11 cellular contexts compared by ENCODE assay signal in genomic region chr14:22569749-22570131, GRCh38. TPM values are rescaled to one million over a fixed set of nuclear protein-coding genes. Genes with fewer than 3 reads are reported as not detected.
DNase-seq lines count a peak whose midpoint lies in the region; ATAC-seq and TF ChIP-seq lines count a peak whose summit lies in the region.
"Had no signal": no experiment of that assay in that cellular context is flagged by ENCODE, and none has a peak within 500 bp of the region (broad histone marks: within the 10 kb centered on the region; RNA-seq: fewer than 3 reads in every experiment).

No MANE protein-coding gene starts in this region.

- H3K27ac ChIP-seq in SU-DHL-6 (ENCODE audit: low read depth, low read length): peak overlapping the region; percentile 95
- H3K27ac ChIP-seq: brain microvascular endothelial cell had no signal

- peaks cover 65% of the 10 kb centered on the region for H3K4me1 Mint-ChIP-seq in activated naive CD4-positive, alpha-beta T cell treated with anti-CD3 and anti-CD28 coated beads, Interleukin-2, amount 10 ng/mL, durations not matched to agents 7 days and 5 days
- H3K4me1 Mint-ChIP-seq in immature natural killer cell: peaks cover 57 to 61% of the 10 kb centered on the region in 2 donors
- peaks cover 23% of the 10 kb centered on the region for H3K4me1 Mint-ChIP-seq in type B pancreatic cell (ENCODE audit: unreplicated experiment)

- H2AFZ ChIP-seq in SU-DHL-6 (ENCODE audit: low read depth, low read length, severe bottlenecking): no peak overlapping the region

- peaks cover 67% of the 10 kb centered on the region for H3K36me3 Mint-ChIP-seq in activated naive CD4-positive, alpha-beta T cell treated with anti-CD3 and anti-CD28 coated beads, Interleukin-2, amount 10 ng/mL, durations not matched to agents 7 days and 5 days
- H3K36me3 Mint-ChIP-seq in immature natural killer cell (peaks cover 21 to 26% (median 24%) of the 10 kb centered on the region in 3 donors), type B pancreatic cell (peaks cover 37% of the 10 kb centered on the region)

- no peaks in the 10 kb centered on the region for H3K9me2 ChIP-seq in SU-DHL-6 (replicated peaks; ENCODE audit: insufficient read depth, low read length)

- no peaks in the 10 kb centered on the region for H3K9me3 Mint-ChIP-seq in activated naive CD4-positive, alpha-beta T cell treated with anti-CD3 and anti-CD28 coated beads, Interleukin-2, amount 10 ng/mL, durations not matched to agents 7 days and 5 days
- H3K9me3 Mint-ChIP-seq in immature natural killer cell (no peaks in the 10 kb centered on the region), type B pancreatic cell (no peaks in the 10 kb centered on the region)

- peak overlapping the region; percentile 32 for H3K4me3 ChIP-seq in SU-DHL-6 (ENCODE audit: insufficient read depth, low read length, poor library complexity, severe bottlenecking)
- H3K4me3 ChIP-seq: K562 had no signal

- intact Hi-C loops in Right ventricle myocardium superior (cut with DNase I) (loop anchor here (5.0 kb wide), 1 partner anchor 83 kb away; no protein-coding TSS in a partner anchor), posterior cingulate gyrus (cut with DNase I) (loop anchor here (1.0 kb wide), 1 partner anchor 284 kb away; no protein-coding TSS in a partner anchor)

- peaks cover 76% of the 10 kb centered on the region for H3F3A ChIP-seq in SU-DHL-6 (ENCODE audit: insufficient read depth)

- peak overlapping the region; percentile 62 for H3K9ac ChIP-seq in SU-DHL-6 (ENCODE audit: low read length)

- peak overlapping the region; percentile 92 for H3K4me2 ChIP-seq in SU-DHL-6 (ENCODE audit: low read depth, low read length, poor library complexity, severe bottlenecking)

- no peaks in the 10 kb centered on the region for H3K27me3 ChIP-seq in SU-DHL-6 (ENCODE audit: low read length)
- H3K27me3 ChIP-seq: brain microvascular endothelial cell, neutrophil had no signal

- CTCF ChIA-PET in activated naive CD4-positive, alpha-beta T cell treated with anti-CD3 and anti-CD28 coated beads, Interleukin-2, amount 10 ng/mL, durations not matched to agents 7 days and 5 days (lab: Charles Lee): interaction anchor here (0.6 to 7.3 kb wide), 106 partner anchors 9 to 1071 kb away, joined by 3 to 139 read pairs (median 5); partner anchors contain the start of genes ABHD4, AJUBA, DAD1 and LRP10

- H3K36me3 ChIP-seq in SU-DHL-6 (ENCODE audit: low read length): peaks cover 11% of the 10 kb centered on the region

- ATAC-seq in Right ventricle myocardium superior (ENCODE audit: poor library complexity): no peak
- no peak for ATAC-seq in GM21381 (IDR thresholded peaks at IDR 0.05; ENCODE audit: unreplicated experiment)

- H3K27ac Mint-ChIP-seq in activated naive CD4-positive, alpha-beta T cell treated with anti-CD3 and anti-CD28 coated beads, Interleukin-2, amount 10 ng/mL, durations not matched to agents 7 days and 5 days: peak overlapping the region; percentile 98
- H3K27ac Mint-ChIP-seq in immature natural killer cell (peak overlapping the region; percentile 95 to 100 (median 100)), type B pancreatic cell (peak overlapping the region; percentile 67)

- no peaks in the 10 kb centered on the region for H4K20me1 ChIP-seq in SU-DHL-6 (ENCODE audit: low read depth, low read length)

- peaks cover 32% of the 10 kb centered on the region for H3K79me2 ChIP-seq in SU-DHL-6 (ENCODE audit: insufficient read depth, low read length)

- H3K9me3 ChIP-seq in SU-DHL-6 (ENCODE audit: insufficient read depth, low read length): no peaks in the 10 kb centered on the region
- H3K9me3 ChIP-seq: neutrophil had no signal

- no peak for DNase-seq in activated naive CD4-positive, alpha-beta T cell treated with anti-CD3 and anti-CD28 coated beads, Interleukin-2, amount 10 ng/mL, durations not matched to agents 7 days and 5 days
- no peak for DNase-seq in activated naive CD4-positive, alpha-beta T cell treated with Interleukin-2 at 50 U/mL for 16 hours
- DNase-seq in immature natural killer cell (no peak), type B pancreatic cell (ENCODE audit: extremely low spot score, unreplicated experiment) (no peak), Right ventricle myocardium superior (no peak), posterior cingulate gyrus (no peak)

- H3K4me3 Mint-ChIP-seq in activated naive CD4-positive, alpha-beta T cell treated with anti-CD3 and anti-CD28 coated beads, Interleukin-2, amount 10 ng/mL, durations not matched to agents 7 days and 5 days: peak overlapping the region; percentile 79
- H3K4me3 Mint-ChIP-seq in immature natural killer cell (peak overlapping the region; percentile 56 to 81 (median 73)), type B pancreatic cell (no peak overlapping the region)

- H3K27me3 Mint-ChIP-seq in activated naive CD4-positive, alpha-beta T cell treated with anti-CD3 and anti-CD28 coated beads, Interleukin-2, amount 10 ng/mL, durations not matched to agents 7 days and 5 days: no peaks in the 10 kb centered on the region
- H3K27me3 Mint-ChIP-seq in immature natural killer cell (ENCODE audit: low read depth in 3 of 3) (peaks cover 0 to 11% (median 0%) of the 10 kb centered on the region in 3 donors), type B pancreatic cell (no peaks in the 10 kb centered on the region)

- TF ChIP-seq CTCF in SU-DHL-6 (IDR thresholded peaks at IDR 0.05; ENCODE audit: insufficient read depth, low read length, poor library complexity, severe bottlenecking): no peak
- TF ChIP-seq CTCF in type B pancreatic cell (conservative IDR thresholded peaks at IDR 0.05): no peak

RNA-seq across cellular contexts. Expression of gene DAD1, which starts 19.3 kb away (rescaled TPM):
- polyA plus RNA-seq in immature natural killer cell: 100 to 1,000 TPM; 602 to 622 (median 602) TPM
- total RNA-seq in type B pancreatic cell (ENCODE audit: low replicate concordance) (191 and 228 TPM in 2 replicates), Right ventricle myocardium superior (124 TPM)

RNA-seq across cellular contexts. Expression of gene ABHD4, which starts 28.4 kb away (rescaled TPM):
- 10 to 100 TPM; 16.2 to 37.5 (median 30.8) TPM for polyA plus RNA-seq in immature natural killer cell
- 34.1 and 71.0 TPM in 2 replicates for total RNA-seq in type B pancreatic cell (ENCODE audit: low replicate concordance)
- total RNA-seq in Right ventricle myocardium superior: 19.7 TPM
